Comparison of ENCODE assay signal across 16 cellular contexts in genomic region chr6:70874181-70874913, GRCh38.
"Had no signal": no experiment of that assay in that cellular context is flagged by ENCODE, and none has a peak within 500 bp of the region (broad histone marks: within the 10 kb centered on the region; RNA-seq: fewer than 3 reads in every experiment).

No MANE protein-coding gene starts in this region.

- DNase-seq: activated CD4-positive, alpha-beta T cell treated with anti-CD3 and anti-CD28 coated beads, Interleukin-2, amount 10 ng/mL, durations not matched to agents 7 days and 5 days; activated CD4-positive, CD25-positive, alpha-beta regulatory T cell treated with anti-CD3 and anti-CD28 coated beads, Interleukin-2, amount 50 U/mL, for 72 hours; activated CD8-positive, alpha-beta T cell treated with anti-CD3 and anti-CD28 coated beads, Interleukin-2, amount 10 ng/mL, durations not matched to agents 7 days and 5 days; activated gamma-delta T cell treated with Interleukin-2 at 50 U/mL for 16 hours; activated T-cell treated with anti-CD3 and anti-CD28 coated beads, Interleukin-2, amount 50 U/mL, for 1 hour; aorta; gastrocnemius medialis; hippocampal formation; left ventricle myocardium inferior; right cardiac atrium; stimulated activated CD4-positive, alpha-beta T cell treated with anti-CD3 and anti-CD28 coated beads, Interleukin-12 subunit alpha, Interleukin-12 subunit beta, amount 100 ng/mL, for 4 hours; stimulated activated CD4-positive, alpha-beta T cell treated with anti-CD3 and anti-CD28 coated beads, Interleukin-4, amount 100 ng/mL, for 4 hours; stimulated activated naive CD8-positive, alpha-beta T cell treated with anti-CD3 and anti-CD28 coated beads, Interleukin-15, Interleukin-2, amounts not matched to agents 100 U/mL and 50 U/mL, for 24 hours; upper lobe of left lung; WERI-Rb-1 had no signal

- ATAC-seq: activated CD8-positive, alpha-beta T cell treated with anti-CD3 and anti-CD28 coated beads, Interleukin-2, amount 10 ng/mL, durations not matched to agents 7 days and 5 days; gastrocnemius medialis; right cardiac atrium; stimulated activated naive CD8-positive, alpha-beta T cell treated with anti-CD3 and anti-CD28 coated beads, Interleukin-15, Interleukin-2, amounts not matched to agents 100 U/mL and 50 U/mL, for 24 hours had no signal

- H3K9ac ChIP-seq: parathyroid adenoma had no signal

- H3K4me1 ChIP-seq: gastrocnemius medialis, left ventricle myocardium inferior, parathyroid adenoma, upper lobe of left lung had no signal

- H3K4me3 ChIP-seq: gastrocnemius medialis, left ventricle myocardium inferior, upper lobe of left lung had no signal

- H3K36me3 ChIP-seq: gastrocnemius medialis, left ventricle myocardium inferior, upper lobe of left lung, WERI-Rb-1 had no signal

- H3K27ac ChIP-seq: gastrocnemius medialis, left ventricle myocardium inferior, parathyroid adenoma, upper lobe of left lung, WERI-Rb-1 had no signal

- H3K27me3 ChIP-seq: upper lobe of left lung had no signal
